In the genomic region with DNA sequence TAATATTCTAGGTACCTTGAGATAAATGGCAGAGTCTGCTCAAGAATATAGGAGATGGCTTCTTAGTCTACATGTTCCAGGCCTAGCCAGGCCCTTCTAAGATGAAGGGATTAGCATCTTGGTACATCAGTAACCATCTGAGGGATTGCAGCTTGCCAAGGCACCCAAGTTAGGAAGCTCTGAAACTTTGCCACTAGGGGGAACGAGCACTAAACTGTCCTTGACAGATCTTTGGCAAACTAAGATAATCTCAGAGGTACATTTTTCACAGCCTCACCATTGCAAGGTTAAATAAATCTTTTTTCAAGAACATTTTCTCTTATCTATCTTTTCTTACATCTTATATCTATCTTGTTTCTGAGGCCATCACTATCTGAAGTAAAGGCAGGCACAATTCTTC, we compare ENCODE assay signal across 10 cellular contexts.
DNase-seq lines count a peak whose midpoint lies in the region; ATAC-seq and TF ChIP-seq lines count a peak whose summit lies in the region.
"Had no signal": no experiment of that assay in that cellular context is flagged by ENCODE, and none has a peak within 500 bp of the region (broad histone marks: within the 10 kb centered on the region; RNA-seq: fewer than 3 reads in every experiment).

No MANE protein-coding gene starts in this region.

- peaks cover 10% of the 10 kb centered on the region for H3K9me3 Mint-ChIP-seq in activated naive CD8-positive, alpha-beta T cell (ENCODE audit: low read depth)
- H3K9me3 Mint-ChIP-seq in activated naive CD8-positive, alpha-beta T cell treated with anti-CD3 and anti-CD28 coated beads for 36 hours: peaks cover 7% of the 10 kb centered on the region
- H3K9me3 Mint-ChIP-seq in endothelial cell (ENCODE audit: unreplicated experiment): no peaks in the 10 kb centered on the region

- no peak overlapping the region for H2AFZ ChIP-seq in smooth muscle cell (ENCODE audit: low read depth)

- H3K27me3 ChIP-seq in smooth muscle cell (ENCODE audit: low read depth): no peaks in the 10 kb centered on the region
- H3K27me3 ChIP-seq: body of pancreas had no signal

- H3K36me3 ChIP-seq in smooth muscle cell (ENCODE audit: low read depth): no peaks in the 10 kb centered on the region

- ATAC-seq in HG02885 (IDR thresholded peaks at IDR 0.05; ENCODE audit: poor library complexity, unreplicated experiment): no peak
- ATAC-seq: body of pancreas had no signal

- H3K4me3 Mint-ChIP-seq in activated naive CD8-positive, alpha-beta T cell: no peak overlapping the region
- no peak overlapping the region for H3K4me3 Mint-ChIP-seq in activated naive CD8-positive, alpha-beta T cell treated with anti-CD3 and anti-CD28 coated beads for 36 hours
- no peak overlapping the region for H3K4me3 Mint-ChIP-seq in endothelial cell (ENCODE audit: unreplicated experiment)
- H3K4me3 Mint-ChIP-seq: T-helper 1 cell treated with Interleukin-12 subunit alpha and Interleukin-12 subunit beta and Interleukin-4 antibody, amounts not matched to agents 30 μg/mL and 1 μg/mL, for 36 hours had no signal

- H3K4me2 ChIP-seq in smooth muscle cell: no peak overlapping the region

- peaks cover 6% of the 10 kb centered on the region for H3K36me3 Mint-ChIP-seq in activated naive CD8-positive, alpha-beta T cell
- no peaks in the 10 kb centered on the region for H3K36me3 Mint-ChIP-seq in activated naive CD8-positive, alpha-beta T cell treated with anti-CD3 and anti-CD28 coated beads for 36 hours
- no peaks in the 10 kb centered on the region for H3K36me3 Mint-ChIP-seq in endothelial cell (ENCODE audit: low read depth, unreplicated experiment)

- H3K27ac ChIP-seq in smooth muscle cell (ENCODE audit: low read depth): no peak overlapping the region
- H3K27ac ChIP-seq: body of pancreas had no signal

- DNase-seq in activated naive CD8-positive, alpha-beta T cell treated with anti-CD3 and anti-CD28 coated beads for 36 hours: no peak
- DNase-seq in NCI-H460 (ENCODE audit: extremely low read depth, low read depth): peak; percentile 0
- peak; percentile 9 for DNase-seq in endothelial cell (ENCODE audit: low spot score)
- DNase-seq in smooth muscle cell (lab: John Stamatoyannopoulos, UW; ENCODE audit: unreplicated experiment): no peak
- DNase-seq in activated gamma-delta T cell treated with Interleukin-2 at 50 U/mL for 16 hours: no peak
- DNase-seq in NCI-H1436 (lab: John Stamatoyannopoulos, UW): no peak
- DNase-seq: body of pancreas had no signal

- 58% methylated on average over 1 of the region's 1 CpG for WGBS in smooth muscle cell (ENCODE audit: low lambda C conversion rate)

- no peaks in the 10 kb centered on the region for H3F3A ChIP-seq in smooth muscle cell (ENCODE audit: low read depth)

- no peak overlapping the region for H3K4me3 ChIP-seq in smooth muscle cell
- H3K4me3 ChIP-seq: body of pancreas had no signal

- no peak overlapping the region for H3K9ac ChIP-seq in smooth muscle cell (ENCODE audit: low read depth)

- no peaks in the 10 kb centered on the region for H3K9me3 ChIP-seq in smooth muscle cell (replicated peaks; ENCODE audit: low read depth)
- H3K9me3 ChIP-seq: body of pancreas had no signal

- H3K27ac Mint-ChIP-seq in activated naive CD8-positive, alpha-beta T cell: peak overlapping the region; percentile 11
- no peak overlapping the region for H3K27ac Mint-ChIP-seq in activated naive CD8-positive, alpha-beta T cell treated with anti-CD3 and anti-CD28 coated beads for 36 hours
- H3K27ac Mint-ChIP-seq in endothelial cell (ENCODE audit: unreplicated experiment): no peak overlapping the region
- H3K27ac Mint-ChIP-seq: T-helper 1 cell treated with Interleukin-12 subunit alpha and Interleukin-12 subunit beta and Interleukin-4 antibody, amounts not matched to agents 30 μg/mL and 1 μg/mL, for 36 hours had no signal

- H3K27me3 Mint-ChIP-seq in activated naive CD8-positive, alpha-beta T cell: no peaks in the 10 kb centered on the region
- H3K27me3 Mint-ChIP-seq in activated naive CD8-positive, alpha-beta T cell treated with anti-CD3 and anti-CD28 coated beads for 36 hours: no peaks in the 10 kb centered on the region
- H3K27me3 Mint-ChIP-seq in endothelial cell (ENCODE audit: unreplicated experiment): no peaks in the 10 kb centered on the region

- no peaks in the 10 kb centered on the region for H4K20me1 ChIP-seq in smooth muscle cell (ENCODE audit: low read depth)

- TF ChIP-seq CTCF in endothelial cell (IDR thresholded peaks at IDR 0.05; ENCODE audit: unreplicated experiment) (peak; percentile 38), smooth muscle cell (IDR thresholded peaks at IDR 0.05; ENCODE audit: borderline replicate concordance, insufficient read depth, poor library complexity, severe bottlenecking) (peak; percentile 11)

- no peaks in the 10 kb centered on the region for H3K4me1 Mint-ChIP-seq in activated naive CD8-positive, alpha-beta T cell (ENCODE audit: low read depth)
- no peaks in the 10 kb centered on the region for H3K4me1 Mint-ChIP-seq in activated naive CD8-positive, alpha-beta T cell treated with anti-CD3 and anti-CD28 coated beads for 36 hours
- no peaks in the 10 kb centered on the region for H3K4me1 Mint-ChIP-seq in endothelial cell (ENCODE audit: unreplicated experiment)

- no peaks in the 10 kb centered on the region for H3K79me2 ChIP-seq in smooth muscle cell (ENCODE audit: low read depth)

- no peaks in the 10 kb centered on the region for H3K4me1 ChIP-seq in smooth muscle cell (ENCODE audit: low read depth)
- H3K4me1 ChIP-seq: body of pancreas had no signal

Comparison
In these comparisons a context has a peak if more than half of its experiments do, and no peak if none do; other contexts are left out.
1. DNase-seq: peak in NCI-H460 (single experiment) and endothelial cell (single experiment); none in activated naive CD8-positive, alpha-beta T cell treated with anti-CD3 and anti-CD28 coated beads for 36 hours (single experiment), smooth muscle cell (single experiment), activated gamma-delta T cell treated with Interleukin-2 at 50 U/mL for 16 hours (single experiment) and NCI-H1436 (single experiment).